ENCODE assay signal across 8 cellular contexts in the genomic region with DNA sequence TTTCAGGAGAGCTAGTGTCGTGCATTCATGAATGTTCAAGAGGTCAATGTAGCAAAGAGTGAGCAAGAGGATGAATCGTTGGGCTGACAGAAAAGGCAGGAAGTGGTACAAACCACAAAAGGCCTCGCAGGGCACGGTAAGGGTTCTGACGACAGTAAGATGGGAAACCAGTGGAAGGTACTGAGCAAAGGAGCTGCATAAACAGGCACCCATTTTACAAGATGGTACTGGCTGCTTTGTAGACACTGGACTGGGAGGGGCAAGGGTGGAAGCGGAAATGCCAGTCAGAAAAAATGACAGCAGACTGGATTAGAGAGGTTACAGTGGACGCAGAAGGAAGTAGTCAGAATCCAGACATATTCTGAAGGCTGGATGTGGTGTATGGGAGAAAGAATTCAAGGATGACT.
DNase-seq lines count a peak whose midpoint lies in the region; ATAC-seq and TF ChIP-seq lines count a peak whose summit lies in the region.

No MANE protein-coding gene starts in this region.

- no peak for TF ChIP-seq POLR2A in lower leg skin (IDR thresholded peaks at IDR 0.05)

- peak; percentile 94 for ATAC-seq in GM18508 (IDR thresholded peaks at IDR 0.05; ENCODE audit: insufficient read depth, unreplicated experiment)
- peak; percentile 96 for ATAC-seq in HG02798 (IDR thresholded peaks at IDR 0.05; ENCODE audit: poor library complexity, unreplicated experiment)

- 60 to 63% methylated on average over 7 of the region's 7 CpGs for WGBS in lower leg skin, 2 donors

- intact Hi-C loops in lower leg skin (cut with DNase I; ENCODE audit: low total_unique reads) = no loop called here

- TF ChIP-seq CTCF in fibroblast of villous mesenchyme (IDR thresholded peaks at IDR 0.05; ENCODE audit: insufficient read depth, low read depth, low read length) (no peak), lower leg skin (IDR thresholded peaks at IDR 0.05) (no peak)

- H3K4me3 ChIP-seq in fibroblast of villous mesenchyme (ENCODE audit: low read depth, low read length) (no peak overlapping the region), lower leg skin (ENCODE audit: low read depth, poor library complexity, severe bottlenecking) (no peak overlapping the region)

- DNase-seq in NCI-H460 (ENCODE audit: extremely low read depth, low read depth) (peak; percentile 88), fibroblast of villous mesenchyme (ENCODE audit: low read depth) (peak; percentile 91), mesenteric fat pad (ENCODE audit: low spot score) (no peak), lower leg skin (ENCODE audit: low spot score in 2 of 2) (no peak)
- peak; percentile 73 for DNase-seq in activated CD8-positive, alpha-beta memory T cell treated with anti-CD3 and anti-CD28 coated beads for 24 hours
- DNase-seq in stimulated activated CD8-positive, alpha-beta memory T cell treated with anti-CD3 and anti-CD28 coated beads, Interleukin-12 subunit alpha, Interleukin-12 subunit beta, amount 100 ng/mL, for 1 hour (ENCODE audit: low read depth) = peak; percentile 39

Comparison
In these comparisons a context has a peak if more than half of its experiments do, and no peak if none do; other contexts are left out.
1. DNase-seq: peak in NCI-H460 (single experiment), activated CD8-positive, alpha-beta memory T cell treated with anti-CD3 and anti-CD28 coated beads for 24 hours (single experiment), fibroblast of villous mesenchyme (single experiment) and stimulated activated CD8-positive, alpha-beta memory T cell treated with anti-CD3 and anti-CD28 coated beads, Interleukin-12 subunit alpha, Interleukin-12 subunit beta, amount 100 ng/mL, for 1 hour (single experiment); none in mesenteric fat pad (single experiment) and lower leg skin (0 of 2).